In the genomic region with DNA sequence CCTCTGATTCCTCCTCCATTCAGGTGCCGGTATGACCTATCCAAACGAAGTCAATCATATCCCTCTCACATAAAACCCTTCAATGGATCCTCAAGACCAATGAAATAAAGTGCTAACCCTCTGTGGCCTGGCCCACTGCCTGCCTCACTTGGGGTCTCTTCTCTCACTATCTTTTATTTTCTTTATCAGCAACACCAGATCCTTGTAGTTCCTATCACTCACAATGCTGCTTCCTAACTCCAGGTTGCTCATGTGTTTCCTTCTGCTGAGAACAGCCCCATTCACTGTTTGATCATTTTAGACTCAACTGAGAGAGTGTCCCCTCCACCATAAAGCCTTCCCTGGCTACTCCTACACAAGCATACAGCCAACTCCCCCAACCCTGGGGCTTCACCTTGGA, we compare ENCODE assay signal across 29 cellular contexts.
"Had no signal": no experiment of that assay in that cellular context is flagged by ENCODE, and none has a peak within 500 bp of the region (broad histone marks: within the 10 kb centered on the region; RNA-seq: fewer than 3 reads in every experiment).

No MANE protein-coding gene starts in this region.

- H3K4me1 Mint-ChIP-seq: activated T-helper 17 cell treated with anti-CD3 and anti-CD28 coated beads, Interleukin-2, amount 50 U/mL, for 72 hours; central memory CD8-positive, alpha-beta T cell; T-helper 17 cell had no signal

- H3K9me3 ChIP-seq: gastrocnemius medialis, heart left ventricle had no signal

- DNase-seq: activated CD4-positive, alpha-beta T cell treated with anti-CD3 and anti-CD28 coated beads for 48 hours; activated CD4-positive, alpha-beta T cell treated with anti-CD3 and anti-CD28 coated beads, Interleukin-2, amount 50 U/mL, for 1 hour; activated CD4-positive, alpha-beta T cell treated with anti-CD3 and anti-CD28 coated beads, Interleukin-2, amount 50 U/mL, for 48 hours; activated CD8-positive, alpha-beta memory T cell treated with anti-CD3 and anti-CD28 coated beads for 24 hours; activated CD8-positive, alpha-beta T cell treated with anti-CD3 and anti-CD28 coated beads for 36 hours; activated effector memory CD4-positive, alpha-beta T cell treated with Interleukin-2 at 50 U/mL for 16 hours; activated gamma-delta T cell treated with Interleukin-2 at 50 U/mL for 16 hours; activated naive CD4-positive, alpha-beta T cell treated with anti-CD3 and anti-CD28 coated beads, Interleukin-2, amount 50 U/mL, for 16 hours; activated naive CD4-positive, alpha-beta T cell treated with Interleukin-2 at 50 U/mL for 16 hours; activated T-cell treated with anti-CD3 and anti-CD28 coated beads, Interleukin-2, amount 50 U/mL, for 4 hours; amniotic stem cell; anterior cingulate cortex; brain microvascular endothelial cell; cortex of kidney; dermis blood vessel endothelial cell; effector CD4-positive, alpha-beta T cell; effector memory CD8-positive, alpha-beta T cell; foreskin keratinocyte; gastrocnemius medialis; glutamatergic neuron; heart left ventricle; T-helper 1 cell; T-helper 17 cell; T1000 had no signal

- H3K4me3 Mint-ChIP-seq: activated CD8-positive, alpha-beta T cell treated with anti-CD3 and anti-CD28 coated beads for 36 hours; activated naive CD8-positive, alpha-beta T cell; activated T-cell treated with anti-CD3 and anti-CD28 coated beads, Interleukin-2, amount 50 U/mL, for 4 hours; activated T-helper 17 cell treated with anti-CD3 and anti-CD28 coated beads, Interleukin-2, amount 50 U/mL, for 72 hours; central memory CD8-positive, alpha-beta T cell; effector memory CD8-positive, alpha-beta T cell; T-helper 17 cell; T-helper 2 cell treated with Interferon-gamma antibody and Interleukin-4, amounts not matched to agents 5 μg/mL and 100 μg/mL, for 36 hours had no signal

- H3K36me3 ChIP-seq: brain microvascular endothelial cell, gastrocnemius medialis, heart left ventricle had no signal

- H3K36me3 Mint-ChIP-seq: activated naive CD8-positive, alpha-beta T cell had no signal

- H3K27me3 ChIP-seq: brain microvascular endothelial cell, foreskin keratinocyte, gastrocnemius medialis, heart left ventricle had no signal

- H3K27ac ChIP-seq: brain microvascular endothelial cell, foreskin keratinocyte, gastrocnemius medialis, heart left ventricle had no signal

- H3K9me3 Mint-ChIP-seq: activated CD8-positive, alpha-beta T cell treated with anti-CD3 and anti-CD28 coated beads for 36 hours; activated T-cell treated with anti-CD3 and anti-CD28 coated beads, Interleukin-2, amount 50 U/mL, for 4 hours; central memory CD8-positive, alpha-beta T cell; T-helper 2 cell treated with Interferon-gamma antibody and Interleukin-4, amounts not matched to agents 5 μg/mL and 100 μg/mL, for 36 hours had no signal

- ATAC-seq: activated CD8-positive, alpha-beta T cell treated with anti-CD3 and anti-CD28 coated beads for 36 hours; activated T-cell treated with anti-CD3 and anti-CD28 coated beads, Interleukin-2, amount 50 U/mL, for 4 hours; activated T-helper 17 cell treated with anti-CD3 and anti-CD28 coated beads, Interleukin-2, amount 50 U/mL, for 72 hours; effector memory CD8-positive, alpha-beta T cell; esophagus mucosa; foreskin keratinocyte; gastrocnemius medialis; heart left ventricle; T-helper 17 cell had no signal

- H3K27ac Mint-ChIP-seq: activated CD8-positive, alpha-beta T cell treated with anti-CD3 and anti-CD28 coated beads for 36 hours; activated naive CD8-positive, alpha-beta T cell; activated T-helper 17 cell treated with anti-CD3 and anti-CD28 coated beads, Interleukin-2, amount 50 U/mL, for 72 hours; effector memory CD8-positive, alpha-beta T cell; T-helper 17 cell; T-helper 2 cell treated with Interferon-gamma antibody and Interleukin-4, amounts not matched to agents 5 μg/mL and 100 μg/mL, for 36 hours had no signal

- H3K4me3 ChIP-seq: gastrocnemius medialis, heart left ventricle had no signal

- H3K27me3 Mint-ChIP-seq: activated CD8-positive, alpha-beta T cell treated with anti-CD3 and anti-CD28 coated beads for 36 hours had no signal

- H3K4me1 ChIP-seq: foreskin keratinocyte had no signal
